In genomic region chr22:29689872-29690213, GRCh38 we compare ENCODE assay signal across 9 cellular contexts. TPM values are rescaled to one million over a fixed set of nuclear protein-coding genes. Genes with fewer than 3 reads are reported as not detected.
DNase-seq lines count a peak whose midpoint lies in the region; ATAC-seq and TF ChIP-seq lines count a peak whose summit lies in the region.
"Had no signal": no experiment of that assay in that cellular context is flagged by ENCODE, and none has a peak within 500 bp of the region (broad histone marks: within the 10 kb centered on the region; RNA-seq: fewer than 3 reads in every experiment).

No MANE protein-coding gene starts in this region.

- H3K4me3 Mint-ChIP-seq in activated naive CD4-positive, alpha-beta T cell treated with anti-CD3 and anti-CD28 coated beads for 36 hours = no peak overlapping the region
- H3K4me3 Mint-ChIP-seq: central memory CD8-positive, alpha-beta T cell had no signal

- peak; percentile 74 for TF ChIP-seq CTCF in GM12872 (IDR thresholded peaks at IDR 0.05; ENCODE audit: insufficient read depth, low read depth, low read length)
- TF ChIP-seq CTCF in coronary artery (IDR thresholded peaks at IDR 0.05) = no peak

- intact Hi-C loops in activated naive CD4-positive, alpha-beta T cell treated with anti-CD3 and anti-CD28 coated beads for 36 hours (cut with micrococcal nuclease) = loop anchor here (1.0 kb wide), 1 partner anchor 399 kb away; no protein-coding TSS in a partner anchor
- intact Hi-C loops in left cardiac atrium (cut with DNase I) (loop anchor here in 1 of 2 donors (5.0 to 10.0 kb wide), 2 partner anchors 315 to 397 kb away; no protein-coding TSS in a partner anchor), sciatic nerve (cut with DNase I) (no loop called here)

- CTCF ChIA-PET in activated naive CD4-positive, alpha-beta T cell treated with anti-CD3 and anti-CD28 coated beads for 36 hours (lab: Charles Lee) = interaction anchor here (0.6 to 2.8 kb wide), 11 partner anchors 12 to 394 kb away, joined by 3 to 12 read pairs (median 3); no protein-coding TSS in a partner anchor

- H3K27me3 Mint-ChIP-seq in activated naive CD4-positive, alpha-beta T cell treated with anti-CD3 and anti-CD28 coated beads for 36 hours (ENCODE audit: low read depth) = no peaks in the 10 kb centered on the region
- H3K27me3 Mint-ChIP-seq: central memory CD8-positive, alpha-beta T cell had no signal

- H3K36me3 Mint-ChIP-seq in activated naive CD4-positive, alpha-beta T cell treated with anti-CD3 and anti-CD28 coated beads for 36 hours (ENCODE audit: low read depth) = peaks cover 6% of the 10 kb centered on the region

- H3K9me3 Mint-ChIP-seq in activated naive CD4-positive, alpha-beta T cell treated with anti-CD3 and anti-CD28 coated beads for 36 hours = no peaks in the 10 kb centered on the region
- H3K9me3 Mint-ChIP-seq: central memory CD8-positive, alpha-beta T cell had no signal

- no peak overlapping the region for H3K27ac Mint-ChIP-seq in activated naive CD4-positive, alpha-beta T cell treated with anti-CD3 and anti-CD28 coated beads for 36 hours

- no peak overlapping the region for H3K27ac ChIP-seq in coronary artery

- DNase-seq in 8988T = peak; percentile 49
- DNase-seq in NCI-H748 treated with DMSO at 0.1 percent for 48 hours (lab: John Stamatoyannopoulos, UW) = peak; percentile 3
- DNase-seq in activated naive CD4-positive, alpha-beta T cell treated with anti-CD3 and anti-CD28 coated beads for 36 hours = peak; percentile 70
- peak; percentile 58 for DNase-seq in left cardiac atrium
- DNase-seq in sciatic nerve (ENCODE audit: low spot score) = peak; percentile 83
- no peak for DNase-seq in coronary artery (ENCODE audit: low spot score)

- H3K4me3 ChIP-seq in coronary artery = no peak overlapping the region

- H3K4me1 Mint-ChIP-seq in activated naive CD4-positive, alpha-beta T cell treated with anti-CD3 and anti-CD28 coated beads for 36 hours (ENCODE audit: low read depth) = peaks cover 1% of the 10 kb centered on the region
- H3K4me1 Mint-ChIP-seq: central memory CD8-positive, alpha-beta T cell had no signal

- ATAC-seq in left cardiac atrium (peak; percentile 54 to 66), sciatic nerve (peak; percentile 79), GM19395 (IDR thresholded peaks at IDR 0.05; ENCODE audit: unreplicated experiment) (no peak)

RNA-seq across cellular contexts. Expression of gene CABP7, which starts 30.0 kb away (rescaled TPM):
- total RNA-seq in activated naive CD4-positive, alpha-beta T cell treated with anti-CD3 and anti-CD28 coated beads for 36 hours = under 1 TPM in 1 of 2 experiments, not detected in 1; 0.07 TPM
- not detected for total RNA-seq in left cardiac atrium
- not detected for total RNA-seq in sciatic nerve
